7 cellular contexts compared by ENCODE assay signal in the genomic region with DNA sequence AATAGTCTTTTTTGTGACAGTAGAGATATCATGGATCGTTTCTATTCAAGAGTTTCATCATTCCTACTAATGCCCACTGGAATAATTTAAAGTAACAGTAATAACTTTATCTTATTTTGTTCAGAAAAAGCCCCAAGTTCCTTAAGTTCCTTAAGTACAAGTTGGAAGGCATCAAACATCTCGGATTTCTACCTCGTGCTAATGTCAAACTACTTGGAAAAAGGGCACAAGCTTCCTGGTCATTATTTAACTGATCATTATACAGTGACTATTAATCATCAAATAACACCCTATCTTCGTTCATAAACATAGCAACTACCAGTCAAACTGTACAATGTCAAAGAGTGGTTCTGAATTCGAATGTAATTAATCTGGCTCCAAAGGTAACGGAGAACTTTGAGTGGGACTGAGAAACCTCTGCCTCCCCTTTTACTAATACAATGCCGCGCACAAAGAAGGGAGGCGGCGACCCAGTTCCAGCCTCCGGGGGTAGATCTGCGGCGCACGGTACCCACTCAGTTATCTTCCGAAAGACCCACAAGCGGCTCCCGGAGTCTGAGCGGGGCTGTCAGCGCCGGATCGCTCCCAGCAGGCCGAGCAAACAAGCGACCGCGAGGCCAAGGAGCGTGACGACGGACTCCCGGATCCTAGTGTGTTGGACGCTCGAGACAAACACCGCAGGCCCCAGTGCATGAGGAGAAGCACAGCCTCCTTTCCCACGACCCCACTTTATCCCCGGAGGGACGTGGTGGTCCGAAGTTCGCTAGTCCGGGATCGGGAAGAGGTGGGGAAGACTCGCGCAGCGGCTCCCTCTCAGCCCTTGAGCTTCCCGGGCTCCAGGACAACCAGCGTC. TPM values are rescaled to one million over a fixed set of nuclear protein-coding genes. Genes with fewer than 3 reads are reported as not detected.
A peak's percentile ranks its signal among the peaks of the same experiment; 100 is the strongest.
DNase-seq lines count a peak whose midpoint lies in the region; ATAC-seq lines count a peak whose summit lies in the region.

No MANE protein-coding gene starts in this region.

- H3K36me3 ChIP-seq in effector memory CD4-positive, alpha-beta T cell (ENCODE audit: control insufficient read depth, insufficient read depth, low read length), result no peaks in the 10 kb centered on the region

- no peaks in the 10 kb centered on the region for H3K9me3 ChIP-seq in effector memory CD4-positive, alpha-beta T cell (ENCODE audit: control insufficient read depth, low read length)

- no peaks in the 10 kb centered on the region for H3K4me1 ChIP-seq in effector memory CD4-positive, alpha-beta T cell (ENCODE audit: control insufficient read depth, insufficient read depth, low read length, poor library complexity, severe bottlenecking)

- peak; percentile 21 for DNase-seq in NCI-H128 (lab: John Stamatoyannopoulos, UW; ENCODE audit: unreplicated experiment)
- peak; percentile 26 to 34 for DNase-seq in activated CD4-positive, alpha-beta T cell treated with anti-CD3 and anti-CD28 coated beads, Interleukin-2, amount 50 U/mL, for 4 hours
- DNase-seq in effector memory CD4-positive, alpha-beta T cell, result peak in 2 of 3 donors; percentile 8 to 22
- DNase-seq in mesenteric fat pad (ENCODE audit: low spot score), result peak; percentile 91
- peak; percentile 0 for DNase-seq in stimulated activated CD8-positive, alpha-beta memory T cell treated with anti-CD3 and anti-CD28 coated beads, Interleukin-15, amount 100 ng/mL, for 1 hour (ENCODE audit: low read depth)

- H3K27ac ChIP-seq in effector memory CD4-positive, alpha-beta T cell (ENCODE audit: insufficient read depth, low read length, poor library complexity, severe bottlenecking), result peak overlapping the region; percentile 75

- no peaks in the 10 kb centered on the region for H3K27me3 ChIP-seq in effector memory CD4-positive, alpha-beta T cell (replicated peaks; ENCODE audit: control insufficient read depth, insufficient read depth, low read length, poor library complexity, severe bottlenecking)

- peak overlapping the region; percentile 78 for H3K4me3 ChIP-seq in effector memory CD4-positive, alpha-beta T cell (ENCODE audit: insufficient read depth, low read depth, low read length, poor library complexity, severe bottlenecking)

- ATAC-seq in GM18502 (IDR thresholded peaks at IDR 0.05; ENCODE audit: poor library complexity, unreplicated experiment), result peak; percentile 36
- ATAC-seq in HG02623 (IDR thresholded peaks at IDR 0.05; ENCODE audit: unreplicated experiment), result peak; percentile 18

RNA-seq across cellular contexts. Expression of a gene that starts 0.7 kb away (rescaled TPM):
- total RNA-seq in mesenteric fat pad, result 19.6 TPM

Comparison
In these comparisons a context has a peak if more than half of its experiments do, and no peak if none do; other contexts are left out.
1. Peak in every context shown above with its lines: DNase-seq, ATAC-seq, H3K4me3 ChIP-seq and H3K27ac ChIP-seq.
2. DNase-seq: peak in every context shown above with its lines; median percentile 91 in mesenteric fat pad; 30 in activated CD4-positive, alpha-beta T cell treated with anti-CD3 and anti-CD28 coated beads, Interleukin-2, amount 50 U/mL, for 4 hours; 21 in NCI-H128; 15 in effector memory CD4-positive, alpha-beta T cell; 0 in stimulated activated CD8-positive, alpha-beta memory T cell treated with anti-CD3 and anti-CD28 coated beads, Interleukin-15, amount 100 ng/mL, for 1 hour.